8 cellular contexts compared by ENCODE assay signal in the genomic region with DNA sequence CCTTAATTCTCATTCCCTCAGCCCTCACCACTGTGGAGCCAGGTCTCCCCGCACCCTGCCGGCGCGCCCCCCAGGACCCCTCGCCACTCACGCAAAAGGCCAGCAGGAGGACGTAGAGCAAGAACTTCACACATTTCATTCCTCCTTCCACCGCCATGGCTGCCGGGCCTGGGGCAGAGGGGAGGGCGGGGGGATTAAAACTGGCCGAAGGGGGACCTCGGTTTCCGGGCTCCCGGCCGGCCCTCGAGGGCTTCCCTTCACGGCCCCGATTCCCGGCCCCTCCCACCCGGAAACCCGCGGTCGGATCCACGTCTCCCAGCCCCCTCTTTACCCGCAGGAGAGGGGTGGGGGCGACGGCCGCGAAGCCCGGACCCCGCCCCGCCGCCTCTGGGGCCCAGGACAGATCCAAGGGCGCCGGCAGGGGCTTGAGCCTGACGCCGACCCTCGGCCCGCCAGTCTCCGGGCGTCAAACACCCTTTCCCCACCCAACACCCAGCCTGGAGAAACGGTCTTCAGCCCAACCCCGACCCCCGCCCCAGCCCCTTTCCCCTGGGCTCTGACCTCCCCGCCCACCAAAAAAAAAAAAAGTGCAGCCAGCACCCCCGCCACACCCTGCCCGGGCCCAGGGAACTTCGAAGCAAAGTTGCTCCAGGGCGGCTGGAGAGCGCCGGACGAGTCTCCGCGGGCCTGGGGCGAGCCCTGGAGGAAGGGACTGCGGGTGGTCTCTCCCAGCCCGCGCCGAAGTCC. TPM values are rescaled to one million over a fixed set of nuclear protein-coding genes. Genes with fewer than 3 reads are reported as not detected.
DNase-seq lines count a peak whose midpoint lies in the region; ATAC-seq and TF ChIP-seq lines count a peak whose summit lies in the region.

No MANE protein-coding gene starts in this region.

- POLR2A ChIA-PET in activated CD4-positive, alpha-beta T cell treated with anti-CD3 and anti-CD28 coated beads for 36 hours (lab: Charles Lee): interaction anchor here (0.6 to 2.0 kb wide), 2 partner anchors 10 to 304 kb away, joined by 3 to 9 read pairs; no protein-coding TSS in a partner anchor

- intact Hi-C loops in activated CD4-positive, alpha-beta T cell treated with anti-CD3 and anti-CD28 coated beads for 36 hours (cut with DNase I, micrococcal nuclease): loop anchor here in 1 of 2 experiments (2.0 kb wide), 1 partner anchor 312 kb away; the partner anchor contains the start of gene RPS26

- peaks cover 9% of the 10 kb centered on the region for H3K36me3 Mint-ChIP-seq in activated CD4-positive, alpha-beta T cell treated with anti-CD3 and anti-CD28 coated beads for 36 hours (ENCODE audit: low read depth)
- H3K36me3 Mint-ChIP-seq in GM23338 (ENCODE audit: low read depth): peaks cover 38% of the 10 kb centered on the region
- H3K36me3 Mint-ChIP-seq in immature natural killer cell: peaks cover 0 to 18% (median 4%) of the 10 kb centered on the region in 3 donors

- 0 out of 2 replicates have a peak overlapping the region, but pooled peaks have one; percentile 32 for H2AFZ ChIP-seq in GM23338

- H3K4me3 Mint-ChIP-seq in activated CD4-positive, alpha-beta T cell treated with anti-CD3 and anti-CD28 coated beads for 36 hours: peak overlapping the region; percentile 93
- peak overlapping the region; percentile 86 for H3K4me3 Mint-ChIP-seq in GM23338
- peak overlapping the region; percentile 80 to 93 (median 86) for H3K4me3 Mint-ChIP-seq in immature natural killer cell

- H3K9me2 ChIP-seq in GM23338 (ENCODE audit: insufficient read depth): no peaks in the 10 kb centered on the region

- peak; percentile 45 for DNase-seq in activated CD4-positive, alpha-beta T cell treated with anti-CD3 and anti-CD28 coated beads for 36 hours
- DNase-seq in activated CD4-positive, alpha-beta T cell treated with anti-CD3 and anti-CD28 coated beads for 48 hours: no peak
- DNase-seq in GM23338 (ENCODE audit: low spot score) (peak; percentile 46), NCI-H748 (lab: John Stamatoyannopoulos, UW; ENCODE audit: unreplicated experiment) (peak; percentile 62), brain microvascular endothelial cell (no peak), immature natural killer cell (peak in 2 of 3 donors; percentile 17 to 22), SKM-1 treated with dmso at 0.1 percent for 144 hours (lab: John Stamatoyannopoulos, UW; ENCODE audit: unreplicated experiment) (no peak)

- no peaks in the 10 kb centered on the region for H3K27me3 Mint-ChIP-seq in activated CD4-positive, alpha-beta T cell treated with anti-CD3 and anti-CD28 coated beads for 36 hours
- H3K27me3 Mint-ChIP-seq in GM23338 (ENCODE audit: insufficient read depth, low read depth, poor library complexity) (peaks cover 14% of the 10 kb centered on the region), immature natural killer cell (ENCODE audit: low read depth in 3 of 3) (peaks cover 0 to 12% (median 5%) of the 10 kb centered on the region in 3 donors)

- H3K9ac ChIP-seq in skeletal muscle tissue (ENCODE audit: low read depth in 1 of 3, low read length in 3 of 3): peak overlapping the region; percentile 88 to 100 (median 99)

- peak overlapping the region; percentile 98 for H3K4me2 ChIP-seq in GM23338

- H3K27ac Mint-ChIP-seq in activated CD4-positive, alpha-beta T cell treated with anti-CD3 and anti-CD28 coated beads for 36 hours: peak overlapping the region; percentile 45
- H3K27ac Mint-ChIP-seq in GM23338 (no peak overlapping the region), immature natural killer cell (peak overlapping the region; percentile 83 to 92 (median 88))

- H3K27me3 ChIP-seq in GM23338 (ENCODE audit: insufficient read depth): no peaks in the 10 kb centered on the region
- H3K27me3 ChIP-seq in brain microvascular endothelial cell (replicated peaks): no peaks in the 10 kb centered on the region
- H3K27me3 ChIP-seq in skeletal muscle tissue (ENCODE audit: control insufficient read depth in 3 of 3, insufficient read depth in 3 of 3, low read length in 3 of 3): no peaks in the 10 kb centered on the region

- peaks cover 16% of the 10 kb centered on the region; the same call in 1 of the 2 replicates for H3F3A ChIP-seq in GM23338 (replicated peaks; ENCODE audit: low read depth)

- TF ChIP-seq CTCF in GM23338 (conservative IDR thresholded peaks at IDR 0.05; ENCODE audit: low read depth in 2 of 2) (no peak), brain microvascular endothelial cell (IDR thresholded peaks at IDR 0.05; ENCODE audit: low read depth, low read length, missing control alignments) (peak; percentile 1)

- H3K9me3 ChIP-seq in skeletal muscle tissue (ENCODE audit: control insufficient read depth in 3 of 3, low read length in 3 of 3): no peaks in the 10 kb centered on the region

- H4K20me1 ChIP-seq in GM23338 (replicated peaks; ENCODE audit: insufficient read depth): 0 out of 2 replicates have a peak, but pooled peaks cover 6% of the 10 kb centered on the region

- 0 out of 2 replicates have a peak overlapping the region, but pooled peaks have one; percentile 32 for H3K27ac ChIP-seq in GM23338 (ENCODE audit: low read depth)
- peak overlapping the region; percentile 99 for H3K27ac ChIP-seq in brain microvascular endothelial cell
- peak overlapping the region; percentile 100 for H3K27ac ChIP-seq in skeletal muscle tissue (ENCODE audit: low read depth, low read length)

- H3K9me3 Mint-ChIP-seq in activated CD4-positive, alpha-beta T cell treated with anti-CD3 and anti-CD28 coated beads for 36 hours (ENCODE audit: low read depth): no peaks in the 10 kb centered on the region
- H3K9me3 Mint-ChIP-seq in GM23338 (no peaks in the 10 kb centered on the region), immature natural killer cell (no peaks in the 10 kb centered on the region)

- H3K79me2 ChIP-seq in GM23338 (replicated peaks; ENCODE audit: insufficient read depth): peaks cover 14% of the 10 kb centered on the region

- H3K4me1 ChIP-seq in GM23338 (ENCODE audit: insufficient read depth): peaks cover 28% of the 10 kb centered on the region
- peaks cover 56 to 58% (median 57%) of the 10 kb centered on the region in 3 donors for H3K4me1 ChIP-seq in skeletal muscle tissue (ENCODE audit: control insufficient read depth in 3 of 3, insufficient read depth in 3 of 3, low read length in 3 of 3)

- CTCF ChIA-PET in activated CD4-positive, alpha-beta T cell treated with anti-CD3 and anti-CD28 coated beads for 36 hours (lab: Charles Lee): interaction anchor here (0.5 to 2.8 kb wide), 5 partner anchors 10 to 90 kb away, joined by 3 to 48 read pairs (median 4); partner anchors contain the start of gene BLOC1S1

- H3K4me3 ChIP-seq in GM23338: peak overlapping the region; percentile 97
- H3K4me3 ChIP-seq in brain microvascular endothelial cell (ENCODE audit: low read depth, low read length): peak overlapping the region; percentile 94
- peak overlapping the region; percentile 86 to 94 (median 93) for H3K4me3 ChIP-seq in skeletal muscle tissue (ENCODE audit: low read length in 3 of 3)

- H3K36me3 ChIP-seq in GM23338 (ENCODE audit: insufficient read depth): peaks cover 8% of the 10 kb centered on the region; the same call in 1 of the 2 replicates
- peaks cover 39% of the 10 kb centered on the region for H3K36me3 ChIP-seq in brain microvascular endothelial cell (replicated peaks)
- peaks cover 32 to 37% (median 36%) of the 10 kb centered on the region in 3 donors for H3K36me3 ChIP-seq in skeletal muscle tissue (ENCODE audit: control insufficient read depth in 3 of 3, insufficient read depth in 3 of 3, low read length in 3 of 3)

- in situ Hi-C loops in brain microvascular endothelial cell (cut with HindIII; ENCODE audit: low pct_ligation_motif_present, low sequenced_read_pairs): no loop called here

- peaks cover 34% of the 10 kb centered on the region for H3K4me1 Mint-ChIP-seq in activated CD4-positive, alpha-beta T cell treated with anti-CD3 and anti-CD28 coated beads for 36 hours
- peaks cover 40% of the 10 kb centered on the region for H3K4me1 Mint-ChIP-seq in GM23338
- H3K4me1 Mint-ChIP-seq in immature natural killer cell: peaks cover 61 to 73% of the 10 kb centered on the region in 2 donors

- ATAC-seq in activated CD4-positive, alpha-beta T cell treated with anti-CD3 and anti-CD28 coated beads for 36 hours: peak; percentile 6
- peak; percentile 7 for ATAC-seq in GM23338

TF ChIP-seq in GM23338, 12 proteins besides CTCF, POLR2A, EP300 and RAD21 (continues in another document):
- no peak for TF ChIP-seq EZH2phosphoT487 (IDR thresholded peaks at IDR 0.05; ENCODE audit: unreplicated experiment)
- no peak for TF ChIP-seq ZNF331 (CRISPR knock-in tag; IDR thresholded peaks at IDR 0.05; ENCODE audit: low read depth)
- TF ChIP-seq JUNB (IDR thresholded peaks at IDR 0.05; ENCODE audit: unreplicated experiment): no peak

RNA-seq across cellular contexts. Expression of gene CD63, which starts 0.5 kb away (rescaled TPM):
- 100 to 1,000 TPM; 113 to 122 TPM for total RNA-seq in activated CD4-positive, alpha-beta T cell treated with anti-CD3 and anti-CD28 coated beads for 36 hours
- total RNA-seq in GM23338 (2014; rRNA removed; shearing (Covaris generic)): 294 and 307 TPM in 2 replicates
- polyA plus RNA-seq in GM23338 (2016; fragmentation: Nextera tagmentation; extraction: Ambion mirVana) (670 and 685 TPM in 2 replicates), immature natural killer cell (1,000 to 10,000 TPM; 1,258 to 1,754 (median 1,754) TPM)
- total RNA-seq in skeletal muscle tissue: 1,640 TPM

RNA-seq across cellular contexts. Expression of gene RDH5, which starts 8.2 kb away (rescaled TPM):
- total RNA-seq in activated CD4-positive, alpha-beta T cell treated with anti-CD3 and anti-CD28 coated beads for 36 hours: 10 to 100 TPM in 1 of 2 experiments, 1 to 10 TPM in 1; 9.6 to 12.2 TPM
- total RNA-seq in GM23338 (2014; rRNA removed; shearing (Covaris generic)): 1.7 and 7.5 TPM in 2 replicates
- 3.9 and 5.4 TPM in 2 replicates for polyA plus RNA-seq in GM23338 (2016; fragmentation: Nextera tagmentation; extraction: Ambion mirVana)
- 1 to 10 TPM in 1 of 3 donors, not detected in 2; 2.8 TPM for polyA plus RNA-seq in immature natural killer cell
- 19.8 TPM for total RNA-seq in skeletal muscle tissue

RNA-seq across cellular contexts. Expression of gene BLOC1S1, which starts 12.5 kb away (rescaled TPM):
- total RNA-seq in activated CD4-positive, alpha-beta T cell treated with anti-CD3 and anti-CD28 coated beads for 36 hours: 100 to 1,000 TPM; 107 to 115 TPM
- total RNA-seq in GM23338 (2014; rRNA removed; shearing (Covaris generic)): 52.3 and 68.3 TPM in 2 replicates
- polyA plus RNA-seq in GM23338 (2016; fragmentation: Nextera tagmentation; extraction: Ambion mirVana) (174 and 198 TPM in 2 replicates), immature natural killer cell (100 to 1,000 TPM; 108 to 198 (median 127) TPM)
- 42.3 TPM for total RNA-seq in skeletal muscle tissue

RNA-seq across cellular contexts. Expression of gene GDF11, which starts 14.6 kb away (rescaled TPM):
- total RNA-seq in activated CD4-positive, alpha-beta T cell treated with anti-CD3 and anti-CD28 coated beads for 36 hours: 1 to 10 TPM; 7.5 to 9.5 TPM
- total RNA-seq in GM23338 (2014; rRNA removed; shearing (Covaris generic)): 12.5 and 12.6 TPM in 2 replicates
- polyA plus RNA-seq in GM23338 (2016; fragmentation: Nextera tagmentation; extraction: Ambion mirVana) (3.7 and 3.8 TPM in 2 replicates), immature natural killer cell (1 to 10 TPM in 1 of 3 donors, under 1 TPM in 2; 0.16 to 1.7 (median 0.64) TPM)
- 3.1 TPM for total RNA-seq in skeletal muscle tissue

RNA-seq across cellular contexts. Expression of gene ITGA7, which starts 20.7 kb away (rescaled TPM):
- total RNA-seq in activated CD4-positive, alpha-beta T cell treated with anti-CD3 and anti-CD28 coated beads for 36 hours: 1 to 10 TPM; 5.5 to 5.6 TPM
- 45.3 and 49.1 TPM in 2 replicates for total RNA-seq in GM23338 (2014; rRNA removed; shearing (Covaris generic))
- polyA plus RNA-seq in GM23338 (2016; fragmentation: Nextera tagmentation; extraction: Ambion mirVana) (17.4 and 20.0 TPM in 2 replicates), immature natural killer cell (under 1 TPM in 1 of 3 donors, not detected in 2; 0.31 TPM)
- total RNA-seq in skeletal muscle tissue: 123 TPM

Comparison
In these comparisons a context has a peak if more than half of its experiments do, and no peak if none do; other contexts are left out.
1. DNase-seq: peak in activated CD4-positive, alpha-beta T cell treated with anti-CD3 and anti-CD28 coated beads for 36 hours (single experiment), GM23338 (single experiment), NCI-H748 (single experiment) and immature natural killer cell (2 of 3); none in activated CD4-positive, alpha-beta T cell treated with anti-CD3 and anti-CD28 coated beads for 48 hours (single experiment), brain microvascular endothelial cell (single experiment) and SKM-1 treated with dmso at 0.1 percent for 144 hours (single experiment).
2. H3K27ac ChIP-seq: peak in every context shown above with its lines; median percentile 100 in skeletal muscle tissue; 99 in brain microvascular endothelial cell; 32 in GM23338.
3. Peak in every context shown above with its lines, with median percentiles within 50 percentile points of each other: H3K4me3 Mint-ChIP-seq and H3K4me3 ChIP-seq.